ENCODE assay signal across 12 cellular contexts in the genomic region with DNA sequence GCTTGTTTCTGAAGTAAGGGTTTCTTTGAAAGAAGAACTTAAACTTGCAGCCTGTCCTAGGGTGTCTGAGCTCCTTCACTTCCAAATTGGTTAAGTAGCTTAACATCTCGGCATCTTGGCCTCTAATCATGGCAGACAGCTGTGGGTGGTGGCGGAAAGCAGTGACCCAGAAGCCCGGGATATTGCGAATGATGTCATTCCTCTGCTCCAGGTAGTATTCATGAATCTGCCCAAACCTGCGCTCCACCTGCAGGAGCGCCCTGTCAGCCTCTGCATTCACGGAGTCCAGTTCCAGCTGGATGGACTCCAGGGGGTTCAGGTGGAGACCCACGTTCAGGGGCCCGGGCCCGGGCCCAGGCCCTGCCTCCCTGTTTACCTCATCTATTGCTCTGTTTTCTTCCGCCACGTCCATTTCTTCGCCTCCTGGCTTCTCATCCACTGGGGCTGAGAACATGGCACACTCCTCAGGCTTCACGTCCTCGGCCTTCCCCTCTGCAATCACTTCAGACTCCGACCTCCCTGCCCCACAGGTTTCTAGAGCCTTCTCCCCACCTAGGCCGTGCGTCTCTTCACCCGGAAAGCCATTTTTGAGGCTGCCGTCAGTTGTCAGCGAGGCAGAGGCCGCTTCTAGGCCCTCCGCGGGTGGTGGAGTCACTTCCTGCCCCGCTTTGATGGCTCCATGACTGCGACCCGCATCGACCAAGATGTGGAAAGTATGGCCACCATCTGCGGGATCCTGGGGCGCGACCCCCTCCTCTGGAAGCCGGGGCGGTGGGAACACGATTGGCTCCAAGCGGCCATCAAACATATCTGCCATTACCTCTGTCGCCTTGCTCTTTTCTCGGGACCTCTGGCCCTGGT. TPM values are rescaled to one million over a fixed set of nuclear protein-coding genes. Genes with fewer than 3 reads are reported as not detected.
"Had no signal": no experiment of that assay in that cellular context is flagged by ENCODE, and none has a peak within 500 bp of the region (broad histone marks: within the 10 kb centered on the region; RNA-seq: fewer than 3 reads in every experiment).

No MANE protein-coding gene starts in this region.

- H3K27ac ChIP-seq: GM23248 had no signal

- H3K9ac ChIP-seq: GM23248 had no signal

- ATAC-seq: GM23338, HCT116 had no signal

- DNase-seq: GM23248, GOT3, H7, H9, HCEC 1CT, HFFc6 had no signal

- H3K9me3 ChIP-seq: HAP-1 had no signal

- H3K4me2 ChIP-seq: GM23338 had no signal

- H3K4me3 ChIP-seq: GM23248, GM23338, HAP-1 had no signal

- H3K36me3 ChIP-seq: HAP-1 had no signal

- FAIRE-seq: H1, H54 had no signal

- H2AFZ ChIP-seq: GM23248, GM23338 had no signal

RNA-seq across cellular contexts. Expression of a gene that starts 0.6 kb away (rescaled TPM):
- total RNA-seq: GM23248, GM23338, H1, H4, H7, H9, HFFc6 had no signal
- polyA plus RNA-seq: GM23248, GM23338, H1 had no signal
